Comparison of ENCODE assay signal across 14 cellular contexts in genomic region chr4:79049840-79050520, GRCh38.
DNase-seq lines count a peak whose midpoint lies in the region; TF ChIP-seq lines count a peak whose summit lies in the region.
"Had no signal": no experiment of that assay in that cellular context is flagged by ENCODE, and none has a peak within 500 bp of the region (broad histone marks: within the 10 kb centered on the region; RNA-seq: fewer than 3 reads in every experiment).

No MANE protein-coding gene starts in this region.

- intact Hi-C loops in colonic mucosa (cut with DNase I): loop anchor here (10.0 kb wide), 1 partner anchor 1165 kb away; no protein-coding TSS in a partner anchor

- peaks cover 16% of the 10 kb centered on the region for H3K4me1 Mint-ChIP-seq in type B pancreatic cell (ENCODE audit: unreplicated experiment)
- H3K4me1 Mint-ChIP-seq: activated T-helper 17 cell treated with anti-CD3 and anti-CD28 coated beads, Interleukin-2, amount 50 U/mL, for 72 hours; central memory CD8-positive, alpha-beta T cell; H9 had no signal

- H3K36me3 Mint-ChIP-seq in type B pancreatic cell: no peaks in the 10 kb centered on the region

- H3K36me3 ChIP-seq in colonic mucosa: no peaks in the 10 kb centered on the region
- H3K36me3 ChIP-seq: gastroesophageal sphincter, upper lobe of right lung had no signal

- H3K9ac ChIP-seq in colonic mucosa (ENCODE audit: low read depth in 2 of 2, low read length in 2 of 2): no peak overlapping the region

- peaks cover 42% of the 10 kb centered on the region for H3K27me3 Mint-ChIP-seq in type B pancreatic cell
- H3K27me3 Mint-ChIP-seq: central memory CD8-positive, alpha-beta T cell had no signal

- peak overlapping the region; percentile 12 for H3K4me3 ChIP-seq in colonic mucosa
- H3K4me3 ChIP-seq: gastroesophageal sphincter, upper lobe of right lung had no signal

- H3K27me3 ChIP-seq in colonic mucosa: no peaks in the 10 kb centered on the region
- H3K27me3 ChIP-seq: gastroesophageal sphincter, upper lobe of right lung had no signal

- H3K9me3 Mint-ChIP-seq in type B pancreatic cell: no peaks in the 10 kb centered on the region
- H3K9me3 Mint-ChIP-seq: activated T-helper 17 cell treated with anti-CD3 and anti-CD28 coated beads, Interleukin-2, amount 50 U/mL, for 72 hours; H9 had no signal

- TF ChIP-seq CTCF in colonic mucosa (IDR thresholded peaks at IDR 0.05) (no peak), type B pancreatic cell (conservative IDR thresholded peaks at IDR 0.05) (no peak), GM13976 (IDR thresholded peaks at IDR 0.05; ENCODE audit: borderline replicate concordance, control extremely low read depth, extremely low read depth, insufficient read depth, missing control alignments) (no peak)

- no peak overlapping the region for H3K27ac Mint-ChIP-seq in type B pancreatic cell
- H3K27ac Mint-ChIP-seq: activated T-helper 17 cell treated with anti-CD3 and anti-CD28 coated beads, Interleukin-2, amount 50 U/mL, for 72 hours; H9 had no signal

- H3K4me3 Mint-ChIP-seq in type B pancreatic cell: peak overlapping the region; percentile 42
- H3K4me3 Mint-ChIP-seq: activated T-helper 17 cell treated with anti-CD3 and anti-CD28 coated beads, Interleukin-2, amount 50 U/mL, for 72 hours; central memory CD8-positive, alpha-beta T cell; H9 had no signal

- H3K9me3 ChIP-seq in colonic mucosa: no peaks in the 10 kb centered on the region
- H3K9me3 ChIP-seq: gastroesophageal sphincter, upper lobe of right lung had no signal

- DNase-seq in NCI-H2107 treated with DMSO at 0.1 percent for 48 hours (lab: John Stamatoyannopoulos, UW; ENCODE audit: unreplicated experiment): peak; percentile 16
- DNase-seq in NCI-H2107 (lab: John Stamatoyannopoulos, UW): no peak
- DNase-seq in NCI-H345 treated with DMSO at 0.1 percent for 48 hours (lab: John Stamatoyannopoulos, UW; ENCODE audit: unreplicated experiment): peak; percentile 66
- peak; percentile 32 for DNase-seq in colonic mucosa
- DNase-seq in type B pancreatic cell (ENCODE audit: extremely low spot score, unreplicated experiment): no peak
- DNase-seq in GM13976 (ENCODE audit: low spot score): no peak
- no peak for DNase-seq in stimulated activated CD4-positive, alpha-beta T cell treated with anti-CD3 and anti-CD28 coated beads, Interleukin-2, amount 100 ng/mL, for 48 hours
- DNase-seq in EL: no peak
- DNase-seq: H9, upper lobe of right lung had no signal

- no peaks in the 10 kb centered on the region for H3K4me1 ChIP-seq in colonic mucosa
- H3K4me1 ChIP-seq: upper lobe of right lung had no signal

- H3K27ac ChIP-seq in colonic mucosa: no peak overlapping the region
- H3K27ac ChIP-seq: RWPE1, upper lobe of right lung had no signal

- in situ Hi-C loops in GM13976 (cut with MboI; ENCODE audit: low sequenced_read_pairs, unreplicated experiment): no loop called here

Comparison
In these comparisons a context has a peak if more than half of its experiments do, and no peak if none do; other contexts are left out.
1. DNase-seq: peak in NCI-H2107 treated with DMSO at 0.1 percent for 48 hours (single experiment), NCI-H345 treated with DMSO at 0.1 percent for 48 hours (single experiment) and colonic mucosa (single experiment); none in NCI-H2107 (single experiment), type B pancreatic cell (single experiment), GM13976 (single experiment), stimulated activated CD4-positive, alpha-beta T cell treated with anti-CD3 and anti-CD28 coated beads, Interleukin-2, amount 100 ng/mL, for 48 hours (0 of 2) and EL (single experiment).